Comparison of ENCODE assay signal across 1 cellular context in the genomic region with DNA sequence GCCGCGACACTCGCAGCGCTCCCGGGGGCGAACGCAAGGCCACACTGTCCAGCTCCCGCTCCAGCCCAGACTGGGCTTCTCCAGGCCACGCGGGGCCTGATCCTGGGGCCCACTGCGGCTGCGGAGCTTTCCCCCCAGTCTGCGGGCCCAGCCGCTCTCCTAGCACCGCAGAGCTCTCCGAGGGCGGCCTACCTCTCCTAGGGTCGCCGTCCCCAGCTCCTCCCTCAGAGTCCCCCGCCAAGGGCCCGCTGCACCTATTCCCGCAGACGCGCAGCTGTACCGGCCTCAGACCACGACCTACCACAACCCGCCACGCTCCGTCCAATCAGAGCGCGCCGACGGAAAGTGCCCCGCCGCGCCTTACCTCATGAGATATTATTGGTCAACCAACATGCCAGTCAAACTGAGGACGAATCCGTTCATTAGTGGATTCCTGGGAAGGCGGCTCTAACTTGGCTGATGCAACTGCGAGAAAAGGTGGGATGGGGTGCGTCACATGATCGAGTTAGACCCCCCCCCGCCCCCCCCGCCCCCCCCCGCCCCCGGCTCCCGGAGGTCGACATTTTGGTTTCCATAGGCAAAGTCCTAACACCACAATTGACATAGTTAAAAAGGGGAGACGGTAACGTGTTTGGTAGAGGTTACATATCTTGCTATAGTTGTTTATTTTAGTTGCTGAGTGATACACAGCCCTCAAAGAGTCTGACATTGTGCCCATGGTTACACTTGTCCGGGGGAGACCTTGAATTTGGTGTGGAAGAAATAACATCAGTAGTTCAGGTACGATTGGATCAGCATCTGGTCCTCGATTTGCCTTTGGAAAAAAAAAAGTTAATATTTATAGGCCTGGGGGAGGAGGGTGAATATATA.
A peak's percentile ranks its signal among the peaks of the same experiment; 100 is the strongest.
TF ChIP-seq lines count a peak whose summit lies in the region.

A gene (minus strand): TSS at position 278 of the 870 bp plus-strand sequence. CDS start 6,743 bp downstream, outside the sequence.

TF ChIP-seq in K562, 482 proteins besides CTCF, POLR2A, EP300 and RAD21 (continued from another document and continues in another):
- TF ChIP-seq, protein P1, sequence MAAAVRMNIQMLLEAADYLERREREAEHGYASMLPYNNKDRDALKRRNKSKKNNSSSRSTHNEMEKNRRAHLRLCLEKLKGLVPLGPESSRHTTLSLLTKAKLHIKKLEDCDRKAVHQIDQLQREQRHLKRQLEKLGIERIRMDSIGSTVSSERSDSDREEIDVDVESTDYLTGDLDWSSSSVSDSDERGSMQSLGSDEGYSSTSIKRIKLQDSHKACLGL (CRISPR knock-in tag; IDR thresholded peaks at IDR 0.05; ENCODE audit: borderline replicate concordance, poor library complexity, severe bottlenecking) = no peak
- TF ChIP-seq TCF7 (IDR thresholded peaks at IDR 0.05; ENCODE audit: borderline replicate concordance) = no peak
- no peak for TF ChIP-seq HNRNPL (IDR thresholded peaks at IDR 0.05; ENCODE audit: low read depth, low read length)
- TF ChIP-seq, protein P2, sequence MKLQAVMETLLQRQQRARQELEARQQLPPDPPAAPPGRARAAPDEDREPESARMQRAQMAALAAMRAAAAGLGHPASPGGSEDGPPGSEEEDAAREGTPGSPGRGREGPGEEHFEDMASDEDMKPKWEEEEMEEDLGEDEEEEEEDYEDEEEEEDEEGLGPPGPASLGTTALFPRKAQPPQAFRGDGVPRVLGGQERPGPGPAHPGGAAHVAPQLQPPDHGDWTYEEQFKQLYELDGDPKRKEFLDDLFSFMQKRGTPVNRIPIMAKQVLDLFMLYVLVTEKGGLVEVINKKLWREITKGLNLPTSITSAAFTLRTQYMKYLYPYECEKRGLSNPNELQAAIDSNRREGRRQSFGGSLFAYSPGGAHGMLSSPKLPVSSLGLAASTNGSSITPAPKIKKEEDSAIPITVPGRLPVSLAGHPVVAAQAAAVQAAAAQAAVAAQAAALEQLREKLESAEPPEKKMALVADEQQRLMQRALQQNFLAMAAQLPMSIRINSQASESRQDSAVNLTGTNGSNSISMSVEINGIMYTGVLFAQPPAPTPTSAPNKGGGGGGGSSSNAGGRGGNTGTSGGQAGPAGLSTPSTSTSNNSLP (IDR thresholded peaks at IDR 0.05; ENCODE audit: borderline replicate concordance, low read depth, low read length) = no peak
- 0 out of 2 replicates have a peak, but pooled peaks have one; percentile 50 for TF ChIP-seq CHCHD3 (CRISPR knock-in tag; IDR thresholded peaks at IDR 0.05)
- peak; percentile 98 for TF ChIP-seq POLR2B (IDR thresholded peaks at IDR 0.05; ENCODE audit: low read depth, partially characterized antibody)
- peak; percentile 69 for TF ChIP-seq ZBTB17 (CRISPR knock-in tag; IDR thresholded peaks at IDR 0.05)
- TF ChIP-seq, protein P3, sequence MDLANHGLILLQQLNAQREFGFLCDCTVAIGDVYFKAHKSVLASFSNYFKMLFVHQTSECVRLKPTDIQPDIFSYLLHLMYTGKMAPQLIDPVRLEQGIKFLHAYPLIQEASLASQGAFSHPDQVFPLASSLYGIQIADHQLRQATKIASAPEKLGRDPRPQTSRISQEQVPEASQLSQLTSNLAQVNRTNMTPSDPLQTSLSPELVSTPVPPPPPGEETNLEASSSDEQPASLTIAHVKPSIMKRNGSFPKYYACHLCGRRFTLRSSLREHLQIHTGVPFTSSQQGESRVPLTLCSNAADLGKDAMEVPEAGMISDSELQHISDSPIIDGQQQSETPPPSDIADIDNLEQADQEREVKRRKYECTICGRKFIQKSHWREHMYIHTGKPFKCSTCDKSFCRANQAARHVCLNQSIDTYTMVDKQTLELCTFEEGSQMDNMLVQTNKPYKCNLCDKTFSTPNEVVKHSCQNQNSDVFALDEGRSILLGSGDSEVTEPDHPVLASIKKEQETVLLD (IDR thresholded peaks at IDR 0.05) = no peak
- TF ChIP-seq ILF3 (IDR thresholded peaks at IDR 0.05; ENCODE audit: borderline replicate concordance) = no peak; the same call in 1 of the 2 replicates
- TF ChIP-seq MYNN (IDR thresholded peaks at IDR 0.05) = no peak; the same call in 1 of the 2 replicates
- TF ChIP-seq MYNN (CRISPR knock-in tag; IDR thresholded peaks at IDR 0.05) = no peak
- TF ChIP-seq NCOA6 (IDR thresholded peaks at IDR 0.05) = no peak
- peak in 1 of 2 experiments; percentile 91; a peak in 2 of 4 replicates for TF ChIP-seq HDAC1 (IDR thresholded peaks at IDR 0.05)
- TF ChIP-seq U2AF2 (optimal IDR thresholded peaks at IDR 0.05; ENCODE audit: low read depth, low read length) = no peak
- peak; percentile 94; the same call in 1 of the 2 replicates for TF ChIP-seq ZSCAN32 (CRISPR knock-in tag; IDR thresholded peaks at IDR 0.05)
- no peak; the same call in 1 of the 2 replicates for TF ChIP-seq RHOXF2B (CRISPR knock-in tag; conservative IDR thresholded peaks at IDR 0.05)
- TF ChIP-seq, protein P4, sequence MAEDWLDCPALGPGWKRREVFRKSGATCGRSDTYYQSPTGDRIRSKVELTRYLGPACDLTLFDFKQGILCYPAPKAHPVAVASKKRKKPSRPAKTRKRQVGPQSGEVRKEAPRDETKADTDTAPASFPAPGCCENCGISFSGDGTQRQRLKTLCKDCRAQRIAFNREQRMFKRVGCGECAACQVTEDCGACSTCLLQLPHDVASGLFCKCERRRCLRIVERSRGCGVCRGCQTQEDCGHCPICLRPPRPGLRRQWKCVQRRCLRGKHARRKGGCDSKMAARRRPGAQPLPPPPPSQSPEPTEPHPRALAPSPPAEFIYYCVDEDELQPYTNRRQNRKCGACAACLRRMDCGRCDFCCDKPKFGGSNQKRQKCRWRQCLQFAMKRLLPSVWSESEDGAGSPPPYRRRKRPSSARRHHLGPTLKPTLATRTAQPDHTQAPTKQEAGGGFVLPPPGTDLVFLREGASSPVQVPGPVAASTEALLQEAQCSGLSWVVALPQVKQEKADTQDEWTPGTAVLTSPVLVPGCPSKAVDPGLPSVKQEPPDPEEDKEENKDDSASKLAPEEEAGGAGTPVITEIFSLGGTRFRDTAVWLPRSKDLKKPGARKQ (CRISPR knock-in tag; IDR thresholded peaks at IDR 0.05) = no peak
- TF ChIP-seq, protein P5, sequence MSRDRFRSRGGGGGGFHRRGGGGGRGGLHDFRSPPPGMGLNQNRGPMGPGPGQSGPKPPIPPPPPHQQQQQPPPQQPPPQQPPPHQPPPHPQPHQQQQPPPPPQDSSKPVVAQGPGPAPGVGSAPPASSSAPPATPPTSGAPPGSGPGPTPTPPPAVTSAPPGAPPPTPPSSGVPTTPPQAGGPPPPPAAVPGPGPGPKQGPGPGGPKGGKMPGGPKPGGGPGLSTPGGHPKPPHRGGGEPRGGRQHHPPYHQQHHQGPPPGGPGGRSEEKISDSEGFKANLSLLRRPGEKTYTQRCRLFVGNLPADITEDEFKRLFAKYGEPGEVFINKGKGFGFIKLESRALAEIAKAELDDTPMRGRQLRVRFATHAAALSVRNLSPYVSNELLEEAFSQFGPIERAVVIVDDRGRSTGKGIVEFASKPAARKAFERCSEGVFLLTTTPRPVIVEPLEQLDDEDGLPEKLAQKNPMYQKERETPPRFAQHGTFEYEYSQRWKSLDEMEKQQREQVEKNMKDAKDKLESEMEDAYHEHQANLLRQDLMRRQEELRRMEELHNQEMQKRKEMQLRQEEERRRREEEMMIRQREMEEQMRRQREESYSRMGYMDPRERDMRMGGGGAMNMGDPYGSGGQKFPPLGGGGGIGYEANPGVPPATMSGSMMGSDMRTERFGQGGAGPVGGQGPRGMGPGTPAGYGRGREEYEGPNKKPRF (IDR thresholded peaks at IDR 0.05; ENCODE audit: low read depth, low read length) = no peak
- peak; percentile 97 for TF ChIP-seq PHF8 (IDR thresholded peaks at IDR 0.05; ENCODE audit: borderline replicate concordance, low read length)
- no peak for TF ChIP-seq PYGO2 (tag; IDR thresholded peaks at IDR 0.05)
- TF ChIP-seq EP400 (IDR thresholded peaks at IDR 0.05) = peak; percentile 96
- no peak for TF ChIP-seq ZC3H8 (IDR thresholded peaks at IDR 0.05)
- TF ChIP-seq YBX1 (IDR thresholded peaks at IDR 0.05) = no peak
- TF ChIP-seq ZNF24 (IDR thresholded peaks at IDR 0.05) = peak; percentile 63
- TF ChIP-seq, protein P6, sequence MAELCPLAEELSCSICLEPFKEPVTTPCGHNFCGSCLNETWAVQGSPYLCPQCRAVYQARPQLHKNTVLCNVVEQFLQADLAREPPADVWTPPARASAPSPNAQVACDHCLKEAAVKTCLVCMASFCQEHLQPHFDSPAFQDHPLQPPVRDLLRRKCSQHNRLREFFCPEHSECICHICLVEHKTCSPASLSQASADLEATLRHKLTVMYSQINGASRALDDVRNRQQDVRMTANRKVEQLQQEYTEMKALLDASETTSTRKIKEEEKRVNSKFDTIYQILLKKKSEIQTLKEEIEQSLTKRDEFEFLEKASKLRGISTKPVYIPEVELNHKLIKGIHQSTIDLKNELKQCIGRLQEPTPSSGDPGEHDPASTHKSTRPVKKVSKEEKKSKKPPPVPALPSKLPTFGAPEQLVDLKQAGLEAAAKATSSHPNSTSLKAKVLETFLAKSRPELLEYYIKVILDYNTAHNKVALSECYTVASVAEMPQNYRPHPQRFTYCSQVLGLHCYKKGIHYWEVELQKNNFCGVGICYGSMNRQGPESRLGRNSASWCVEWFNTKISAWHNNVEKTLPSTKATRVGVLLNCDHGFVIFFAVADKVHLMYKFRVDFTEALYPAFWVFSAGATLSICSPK (IDR thresholded peaks at IDR 0.05; ENCODE audit: borderline replicate concordance) = no peak
- TF ChIP-seq ZNF830 (CRISPR knock-in tag; IDR thresholded peaks at IDR 0.05) = peak; percentile 95
- no peak for TF ChIP-seq EHMT2 (IDR thresholded peaks at IDR 0.05)
- TF ChIP-seq ZNF75A (CRISPR knock-in tag; IDR thresholded peaks at IDR 0.05) = no peak
- TF ChIP-seq BDP1 (IDR thresholded peaks at IDR 0.05; ENCODE audit: insufficient read depth, insufficient read length) = no peak
- TF ChIP-seq, protein P7, sequence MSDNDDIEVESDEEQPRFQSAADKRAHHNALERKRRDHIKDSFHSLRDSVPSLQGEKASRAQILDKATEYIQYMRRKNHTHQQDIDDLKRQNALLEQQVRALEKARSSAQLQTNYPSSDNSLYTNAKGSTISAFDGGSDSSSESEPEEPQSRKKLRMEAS (CRISPR knock-in tag; IDR thresholded peaks at IDR 0.05) = peak; percentile 88
- peak; percentile 98 for TF ChIP-seq PRPF4 (IDR thresholded peaks at IDR 0.05; ENCODE audit: insufficient read depth, low read depth, low read length, poor library complexity, severe bottlenecking)
- TF ChIP-seq, protein P8, sequence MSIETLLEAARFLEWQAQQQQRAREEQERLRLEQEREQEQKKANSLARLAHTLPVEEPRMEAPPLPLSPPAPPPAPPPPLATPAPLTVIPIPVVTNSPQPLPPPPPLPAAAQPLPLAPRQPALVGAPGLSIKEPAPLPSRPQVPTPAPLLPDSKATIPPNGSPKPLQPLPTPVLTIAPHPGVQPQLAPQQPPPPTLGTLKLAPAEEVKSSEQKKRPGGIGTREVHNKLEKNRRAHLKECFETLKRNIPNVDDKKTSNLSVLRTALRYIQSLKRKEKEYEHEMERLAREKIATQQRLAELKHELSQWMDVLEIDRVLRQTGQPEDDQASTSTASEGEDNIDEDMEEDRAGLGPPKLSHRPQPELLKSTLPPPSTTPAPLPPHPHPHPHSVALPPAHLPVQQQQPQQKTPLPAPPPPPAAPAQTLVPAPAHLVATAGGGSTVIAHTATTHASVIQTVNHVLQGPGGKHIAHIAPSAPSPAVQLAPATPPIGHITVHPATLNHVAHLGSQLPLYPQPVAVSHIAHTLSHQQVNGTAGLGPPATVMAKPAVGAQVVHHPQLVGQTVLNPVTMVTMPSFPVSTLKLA (conservative IDR thresholded peaks at IDR 0.05) = peak; percentile 75 to 87
- TF ChIP-seq FOXA1 (IDR thresholded peaks at IDR 0.05; ENCODE audit: borderline replicate concordance) = no peak
- peak; percentile 30 for TF ChIP-seq CCNT2 (IDR thresholded peaks at IDR 0.05; ENCODE audit: borderline replicate concordance, extremely low read depth, insufficient read length, low read depth, low read length)
- no peak for TF ChIP-seq ZNF445 (CRISPR knock-in tag; IDR thresholded peaks at IDR 0.05; ENCODE audit: low read depth)
- no peak for TF ChIP-seq MTF1 (CRISPR knock-in tag; IDR thresholded peaks at IDR 0.05; ENCODE audit: borderline replicate concordance)
- peak; percentile 94 for TF ChIP-seq TAF7 (tag; IDR thresholded peaks at IDR 0.05)
- TF ChIP-seq ZNF347 (CRISPR knock-in tag; IDR thresholded peaks at IDR 0.05; ENCODE audit: low read depth) = no peak
- TF ChIP-seq, protein P9, sequence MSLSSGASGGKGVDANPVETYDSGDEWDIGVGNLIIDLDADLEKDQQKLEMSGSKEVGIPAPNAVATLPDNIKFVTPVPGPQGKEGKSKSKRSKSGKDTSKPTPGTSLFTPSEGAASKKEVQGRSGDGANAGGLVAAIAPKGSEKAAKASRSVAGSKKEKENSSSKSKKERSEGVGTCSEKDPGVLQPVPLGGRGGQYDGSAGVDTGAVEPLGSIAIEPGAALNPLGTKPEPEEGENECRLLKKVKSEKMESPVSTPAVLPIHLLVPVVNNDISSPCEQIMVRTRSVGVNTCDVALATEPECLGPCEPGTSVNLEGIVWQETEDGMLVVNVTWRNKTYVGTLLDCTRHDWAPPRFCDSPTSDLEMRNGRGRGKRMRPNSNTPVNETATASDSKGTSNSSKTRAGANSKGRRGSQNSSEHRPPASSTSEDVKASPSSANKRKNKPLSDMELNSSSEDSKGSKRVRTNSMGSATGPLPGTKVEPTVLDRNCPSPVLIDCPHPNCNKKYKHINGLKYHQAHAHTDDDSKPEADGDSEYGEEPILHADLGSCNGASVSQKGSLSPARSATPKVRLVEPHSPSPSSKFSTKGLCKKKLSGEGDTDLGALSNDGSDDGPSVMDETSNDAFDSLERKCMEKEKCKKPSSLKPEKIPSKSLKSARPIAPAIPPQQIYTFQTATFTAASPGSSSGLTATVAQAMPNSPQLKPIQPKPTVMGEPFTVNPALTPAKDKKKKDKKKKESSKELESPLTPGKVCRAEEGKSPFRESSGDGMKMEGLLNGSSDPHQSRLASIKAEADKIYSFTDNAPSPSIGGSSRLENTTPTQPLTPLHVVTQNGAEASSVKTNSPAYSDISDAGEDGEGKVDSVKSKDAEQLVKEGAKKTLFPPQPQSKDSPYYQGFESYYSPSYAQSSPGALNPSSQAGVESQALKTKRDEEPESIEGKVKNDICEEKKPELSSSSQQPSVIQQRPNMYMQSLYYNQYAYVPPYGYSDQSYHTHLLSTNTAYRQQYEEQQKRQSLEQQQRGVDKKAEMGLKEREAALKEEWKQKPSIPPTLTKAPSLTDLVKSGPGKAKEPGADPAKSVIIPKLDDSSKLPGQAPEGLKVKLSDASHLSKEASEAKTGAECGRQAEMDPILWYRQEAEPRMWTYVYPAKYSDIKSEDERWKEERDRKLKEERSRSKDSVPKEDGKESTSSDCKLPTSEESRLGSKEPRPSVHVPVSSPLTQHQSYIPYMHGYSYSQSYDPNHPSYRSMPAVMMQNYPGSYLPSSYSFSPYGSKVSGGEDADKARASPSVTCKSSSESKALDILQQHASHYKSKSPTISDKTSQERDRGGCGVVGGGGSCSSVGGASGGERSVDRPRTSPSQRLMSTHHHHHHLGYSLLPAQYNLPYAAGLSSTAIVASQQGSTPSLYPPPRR (CRISPR knock-in tag; IDR thresholded peaks at IDR 0.05; ENCODE audit: borderline replicate concordance) = no peak
- TF ChIP-seq, protein P10, sequence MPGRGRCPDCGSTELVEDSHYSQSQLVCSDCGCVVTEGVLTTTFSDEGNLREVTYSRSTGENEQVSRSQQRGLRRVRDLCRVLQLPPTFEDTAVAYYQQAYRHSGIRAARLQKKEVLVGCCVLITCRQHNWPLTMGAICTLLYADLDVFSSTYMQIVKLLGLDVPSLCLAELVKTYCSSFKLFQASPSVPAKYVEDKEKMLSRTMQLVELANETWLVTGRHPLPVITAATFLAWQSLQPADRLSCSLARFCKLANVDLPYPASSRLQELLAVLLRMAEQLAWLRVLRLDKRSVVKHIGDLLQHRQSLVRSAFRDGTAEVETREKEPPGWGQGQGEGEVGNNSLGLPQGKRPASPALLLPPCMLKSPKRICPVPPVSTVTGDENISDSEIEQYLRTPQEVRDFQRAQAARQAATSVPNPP (IDR thresholded peaks at IDR 0.05; ENCODE audit: borderline replicate concordance, insufficient read depth, insufficient read length) = no peak
- no peak for TF ChIP-seq COPS2 (conservative IDR thresholded peaks at IDR 0.05)
- TF ChIP-seq RBM14 (IDR thresholded peaks at IDR 0.05; ENCODE audit: borderline replicate concordance, insufficient read depth, low read depth, low read length) = peak; percentile 89; the same call in 1 of the 2 replicates
